8 cellular contexts compared by ENCODE assay signal in genomic region chr15:90300988-90301715, GRCh38. TPM values are rescaled to one million over a fixed set of nuclear protein-coding genes. Genes with fewer than 3 reads are reported as not detected.
A peak's percentile ranks its signal among the peaks of the same experiment; 100 is the strongest.
DNase-seq lines count a peak whose midpoint lies in the region; ATAC-seq and TF ChIP-seq lines count a peak whose summit lies in the region.

No MANE protein-coding gene starts in this region.

- peak; percentile 57 for ATAC-seq in HG03280 (IDR thresholded peaks at IDR 0.05; ENCODE audit: unreplicated experiment)
- no peak for ATAC-seq in HG02973 (IDR thresholded peaks at IDR 0.05; ENCODE audit: unreplicated experiment)

- H3K9me3 ChIP-seq in ascending aorta (no peaks in the 10 kb centered on the region), iPS DF 6.9 (ENCODE audit: control insufficient read depth, insufficient read depth, low read length) (no peaks in the 10 kb centered on the region)

- H3K4me1 ChIP-seq in ascending aorta, result peaks cover 8 to 15% of the 10 kb centered on the region in 2 donors
- H3K4me1 ChIP-seq in iPS DF 6.9 (ENCODE audit: control insufficient read depth, insufficient read depth, low read length), result peaks cover 3% of the 10 kb centered on the region

- no peak overlapping the region for H3K4me3 ChIP-seq in ascending aorta
- H3K4me3 ChIP-seq in iPS DF 6.9 (ENCODE audit: low read length), result no peak overlapping the region

- H3K27ac ChIP-seq in ascending aorta (peak overlapping the region; percentile 69 to 74), iPS DF 6.9 (ENCODE audit: low read length) (no peak overlapping the region)

- TF ChIP-seq CTCF in CD14-positive monocyte (IDR thresholded peaks at IDR 0.05) (peak; percentile 93), ascending aorta (IDR thresholded peaks at IDR 0.05) (peak; percentile 37 to 73 (median 44))

- H3K27me3 Mint-ChIP-seq in CD14-positive monocyte (ENCODE audit: low read depth in 3 of 3), result peaks cover 0 to 2% (median 0%) of the 10 kb centered on the region in 3 donors

- no peak overlapping the region for H3K27ac Mint-ChIP-seq in CD14-positive monocyte

- no peak overlapping the region for H3K4me3 Mint-ChIP-seq in CD14-positive monocyte

- intact Hi-C loops in CD14-positive monocyte (cut with micrococcal nuclease) (no loop called here), ascending aorta (cut with DNase I) (no loop called here)

- DNase-seq in CD14-positive monocyte (ENCODE audit: low spot score), result no peak
- peak; percentile 27 for DNase-seq in T follicular helper cell (ENCODE audit: low read depth)
- DNase-seq in ascending aorta (ENCODE audit: low spot score in 2 of 2), result peak in 1 of 2 donors; percentile 80
- peak; percentile 88 for DNase-seq in iPS DF 6.9 (ENCODE audit: low read depth, low spot score)
- DNase-seq in stimulated activated CD4-positive, alpha-beta T cell treated with anti-CD3 and anti-CD28 coated beads, Interleukin-1b, Interleukin-23, amount 100 ng/mL, for 4 hours (ENCODE audit: low read depth in 2 of 2), result peak; percentile 36 to 46
- no peak for DNase-seq in NCI-H2171 (lab: John Stamatoyannopoulos, UW)

- H3K27me3 ChIP-seq in ascending aorta (no peaks in the 10 kb centered on the region), iPS DF 6.9 (ENCODE audit: control insufficient read depth, insufficient read depth, low read length) (no peaks in the 10 kb centered on the region)

- no peaks in the 10 kb centered on the region for H3K9me3 Mint-ChIP-seq in CD14-positive monocyte

- H3K36me3 ChIP-seq in ascending aorta (no peaks in the 10 kb centered on the region), iPS DF 6.9 (ENCODE audit: control insufficient read depth, insufficient read depth, low read length) (no peaks in the 10 kb centered on the region)

- H3K4me1 Mint-ChIP-seq in CD14-positive monocyte, result peaks cover 6% of the 10 kb centered on the region

- H3K36me3 Mint-ChIP-seq in CD14-positive monocyte, result no peaks in the 10 kb centered on the region

- WGBS in iPS DF 6.9 (ENCODE audit: insufficient coverage, insufficient read length), result no CpG with 5 or more reads among the region's 21 CpGs

RNA-seq across cellular contexts. Expression of gene NGRN, which starts 35.7 kb away (rescaled TPM):
- 10 to 100 TPM; 18.9 to 20.3 TPM for polyA plus RNA-seq in CD14-positive monocyte
- total RNA-seq in ascending aorta, result 58.0 TPM

RNA-seq across cellular contexts. Expression of gene ZNF774, which starts 50.9 kb away (rescaled TPM):
- polyA plus RNA-seq in CD14-positive monocyte, result under 1 TPM in 1 of 2 donors, not detected in 1; 0.12 TPM
- total RNA-seq in ascending aorta, result 0.21 TPM

RNA-seq across cellular contexts. Expression of gene TTLL13, which starts 51.8 kb away (rescaled TPM):
- under 1 TPM in 1 of 2 donors, not detected in 1; 0.08 TPM for polyA plus RNA-seq in CD14-positive monocyte
- not detected for total RNA-seq in ascending aorta

Comparison
In these comparisons a context has a peak if more than half of its experiments do, and no peak if none do; other contexts are left out.
1. DNase-seq: peak in T follicular helper cell (single experiment), iPS DF 6.9 (single experiment) and stimulated activated CD4-positive, alpha-beta T cell treated with anti-CD3 and anti-CD28 coated beads, Interleukin-1b, Interleukin-23, amount 100 ng/mL, for 4 hours (2 of 2); none in CD14-positive monocyte (single experiment) and NCI-H2171 (single experiment).